Comparison of ENCODE assay signal across 1 cellular context in genomic region chr13:81493144-81493543, GRCh38.
TF ChIP-seq lines count a peak whose summit lies in the region.

No MANE protein-coding gene starts in this region.

TF ChIP-seq in HepG2, 621 proteins besides CTCF, POLR2A, EP300 and RAD21 (continued from another document):
- TF ChIP-seq ARID5B (CRISPR knock-in tag; IDR thresholded peaks at IDR 0.05) (peak; percentile 63), ZNF678 (CRISPR knock-in tag; IDR thresholded peaks at IDR 0.05) (no peak), PAXIP1 (CRISPR knock-in tag; conservative IDR thresholded peaks at IDR 0.05) (0 out of 2 replicates have a peak, but pooled peaks have one; percentile 18), MIXL1 (CRISPR knock-in tag; IDR thresholded peaks at IDR 0.05) (0 out of 2 replicates have a peak, but pooled peaks have one; percentile 52), ATF7 (IDR thresholded peaks at IDR 0.05) (peak; percentile 43; the same call in 1 of the 2 replicates), ATF7 (CRISPR knock-in tag; IDR thresholded peaks at IDR 0.05) (no peak), FOXA1 (IDR thresholded peaks at IDR 0.05) (no peak), FOXA1 (CRISPR knock-in tag; IDR thresholded peaks at IDR 0.05) (peak; percentile 74), SOX13 (IDR thresholded peaks at IDR 0.05) (no peak), SOX13 (CRISPR knock-in tag; conservative IDR thresholded peaks at IDR 0.05 in 1 of 2, IDR thresholded peaks at IDR 0.05 in 1 of 2) (0 out of 4 replicates have a peak, but pooled peaks of 1 of the 2 experiments have one; percentile 51), RXRB (CRISPR knock-in tag; IDR thresholded peaks at IDR 0.05; ENCODE audit: borderline replicate concordance) (peak; percentile 17; the same call in 1 of the 2 replicates), NR2F1 (CRISPR knock-in tag; IDR thresholded peaks at IDR 0.05) (0 out of 4 replicates have a peak, but pooled peaks of 1 of the 2 experiments have one; percentile 30), THRA (CRISPR knock-in tag; IDR thresholded peaks at IDR 0.05; ENCODE audit: borderline replicate concordance) (no peak), PITX1 (CRISPR knock-in tag; IDR thresholded peaks at IDR 0.05) (no peak), CREB1 (IDR thresholded peaks at IDR 0.05) (no peak), CREB1 (CRISPR knock-in tag; IDR thresholded peaks at IDR 0.05) (0 out of 2 replicates have a peak, but pooled peaks have one; percentile 19), FOXA3 (CRISPR knock-in tag; IDR thresholded peaks at IDR 0.05) (peak; percentile 78), CEBPG (CRISPR knock-in tag; IDR thresholded peaks at IDR 0.05) (peak; percentile 66), MAFF (IDR thresholded peaks at IDR 0.05; ENCODE audit: low read depth, low read length) (0 out of 2 replicates have a peak, but pooled peaks have one; percentile 12), KLF6 (CRISPR knock-in tag; IDR thresholded peaks at IDR 0.05) (no peak), HNF4A (CRISPR knock-in tag; IDR thresholded peaks at IDR 0.05) (peak; percentile 62), GATAD2A (CRISPR knock-in tag; IDR thresholded peaks at IDR 0.05) (peak; percentile 70), MAFK (conservative IDR thresholded peaks at IDR 0.05 in 1 of 2, IDR thresholded peaks at IDR 0.05 in 1 of 2; ENCODE audit: low read length in 2 of 2) (0 out of 4 replicates have a peak, but pooled peaks of 1 of the 2 experiments have one; percentile 9), FOXP1 (IDR thresholded peaks at IDR 0.05) (no peak), FOXP1 (CRISPR knock-in tag; IDR thresholded peaks at IDR 0.05) (peak; percentile 17; the same call in 1 of the 2 replicates), SOX6 (IDR thresholded peaks at IDR 0.05) (no peak), SOX6 (CRISPR knock-in tag; IDR thresholded peaks at IDR 0.05) (peak; percentile 40; the same call in 1 of the 2 replicates), ZNF567 (CRISPR knock-in tag; IDR thresholded peaks at IDR 0.05; ENCODE audit: borderline replicate concordance) (no peak)
